1 cellular context compared by ENCODE assay signal in genomic region chr12:22624908-22625646, GRCh38.
TF ChIP-seq lines count a peak whose summit lies in the region.

ETNK1 (plus strand) TSS chr12:22625171; CDS start chr12:22625431, 260 bp downstream.

TF ChIP-seq in K562, 482 proteins besides CTCF, POLR2A, EP300 and RAD21 (continued from another document):
- peak; percentile 36; the same call in 1 of the 2 replicates for TF ChIP-seq ZNF395 (CRISPR knock-in tag; IDR thresholded peaks at IDR 0.05)
- no peak for TF ChIP-seq NR2C2 (CRISPR knock-in tag; IDR thresholded peaks at IDR 0.05)
- peak; percentile 63 for TF ChIP-seq NR2C2 (tag; IDR thresholded peaks at IDR 0.05)
- no peak for TF ChIP-seq MCM3 (IDR thresholded peaks at IDR 0.05)
- no peak for TF ChIP-seq NELFE (IDR thresholded peaks at IDR 0.05; ENCODE audit: insufficient read depth, insufficient read length)
- TF ChIP-seq CREB1 (IDR thresholded peaks at IDR 0.05), result peak; percentile 88
- peak; percentile 92 for TF ChIP-seq CREB1 (CRISPR knock-in tag; IDR thresholded peaks at IDR 0.05)
- TF ChIP-seq KLF13 (tag; IDR thresholded peaks at IDR 0.05; ENCODE audit: borderline replicate concordance, low read depth), result no peak
